ENCODE assay signal across 27 cellular contexts in the genomic region with DNA sequence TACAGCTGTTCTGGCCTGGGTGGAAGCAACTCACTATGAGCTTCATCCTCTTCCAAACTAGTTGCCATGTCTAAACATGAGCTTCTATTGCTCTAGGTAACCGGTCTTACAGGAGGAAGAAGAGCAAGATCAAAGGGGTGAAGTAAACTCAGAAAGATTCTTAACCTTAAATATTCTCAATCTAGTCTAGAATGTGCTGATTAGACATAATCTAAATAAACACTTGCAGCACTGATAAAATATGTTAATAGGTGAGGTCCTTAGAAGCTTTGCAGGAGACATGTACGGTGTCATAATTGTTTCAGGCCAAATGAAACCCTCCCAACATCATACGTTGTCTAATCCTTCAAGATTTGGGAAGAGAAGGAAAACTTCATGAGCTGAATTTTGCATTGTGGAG.
"Had no signal": no experiment of that assay in that cellular context is flagged by ENCODE, and none has a peak within 500 bp of the region (broad histone marks: within the 10 kb centered on the region; RNA-seq: fewer than 3 reads in every experiment).

No MANE protein-coding gene starts in this region.

- H3K27me3 ChIP-seq: colonic mucosa, esophagus squamous epithelium, foreskin keratinocyte, gastroesophageal sphincter, heart left ventricle, hepatocyte had no signal

- H3K36me3 ChIP-seq: colonic mucosa, esophagus squamous epithelium, gastroesophageal sphincter, heart left ventricle, lower lobe of right lung had no signal

- H3K79me2 ChIP-seq: hepatocyte had no signal

- H3K27ac ChIP-seq: colonic mucosa, epithelial cell of prostate, esophagus squamous epithelium, foreskin keratinocyte, gastroesophageal sphincter, heart left ventricle, hepatocyte, lower lobe of right lung had no signal

- ATAC-seq: effector memory CD8-positive, alpha-beta T cell; esophagus mucosa; foreskin keratinocyte; gastroesophageal sphincter; heart left ventricle; left colon; left lobe of liver; left ventricle myocardium superior; lower lobe of right lung; mucosa of descending colon had no signal

- H2AFZ ChIP-seq: hepatocyte had no signal

- FAIRE-seq: endometrium, frontal cortex, kidney had no signal

- H3K4me2 ChIP-seq: hepatocyte had no signal

- DNase-seq: colonic mucosa; cortex of kidney; effector CD8-positive, alpha-beta T cell; effector memory CD8-positive, alpha-beta T cell; endodermal cell; erythroblast; esophagus squamous epithelium; foreskin keratinocyte; heart left ventricle; hypothalamus; immature natural killer cell; islet precursor cell; kidney; kidney glomerular epithelial cell; left colon; left ventricle myocardium superior; lower lobe of right lung; mesenchymal stem cell; mucosa of descending colon; naive B cell had no signal

- H3K4me3 ChIP-seq: colonic mucosa, esophagus squamous epithelium, gastroesophageal sphincter, heart left ventricle, hepatocyte, lower lobe of right lung, mucosa of descending colon had no signal

- H3K4me1 ChIP-seq: colonic mucosa, esophagus squamous epithelium, foreskin keratinocyte, lower lobe of right lung had no signal

- H3K9me3 ChIP-seq: colonic mucosa, esophagus squamous epithelium, gastroesophageal sphincter, lower lobe of right lung, mucosa of descending colon had no signal
